1 cellular context compared by ENCODE assay signal in the genomic region with DNA sequence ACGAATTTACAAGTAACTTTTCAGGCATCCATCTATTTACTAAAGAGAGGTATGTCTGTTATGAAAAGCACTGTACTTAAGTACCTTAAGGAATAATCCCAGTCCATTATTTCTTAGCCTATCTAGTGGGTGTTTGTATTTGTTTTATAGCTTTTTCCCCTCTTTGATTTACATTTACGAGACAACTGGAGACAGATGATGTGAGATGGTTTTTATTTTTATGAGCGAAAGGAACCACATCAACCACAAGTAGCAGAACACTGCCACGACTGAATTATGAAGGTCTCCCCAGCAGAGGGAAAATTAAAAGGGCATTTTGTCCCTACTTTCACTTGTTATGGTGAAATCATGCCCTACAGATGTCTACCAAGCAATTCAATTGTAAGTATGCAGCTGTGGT.
A peak's percentile ranks its signal among the peaks of the same experiment; 100 is the strongest.
TF ChIP-seq lines count a peak whose summit lies in the region.

No MANE protein-coding gene starts in this region.

TF ChIP-seq in HEK293, 187 proteins besides CTCF, POLR2A, EP300 and RAD21 (continued from another document and continues in another):
- TF ChIP-seq PRDM10 (tag by site-specific recombination; IDR thresholded peaks at IDR 0.05), result peak; percentile 32; the same call in 1 of the 2 replicates
- peak; percentile 54; the same call in 1 of the 2 replicates for TF ChIP-seq ZNF24 (tag by site-specific recombination; IDR thresholded peaks at IDR 0.05)
- TF ChIP-seq, protein P1, sequence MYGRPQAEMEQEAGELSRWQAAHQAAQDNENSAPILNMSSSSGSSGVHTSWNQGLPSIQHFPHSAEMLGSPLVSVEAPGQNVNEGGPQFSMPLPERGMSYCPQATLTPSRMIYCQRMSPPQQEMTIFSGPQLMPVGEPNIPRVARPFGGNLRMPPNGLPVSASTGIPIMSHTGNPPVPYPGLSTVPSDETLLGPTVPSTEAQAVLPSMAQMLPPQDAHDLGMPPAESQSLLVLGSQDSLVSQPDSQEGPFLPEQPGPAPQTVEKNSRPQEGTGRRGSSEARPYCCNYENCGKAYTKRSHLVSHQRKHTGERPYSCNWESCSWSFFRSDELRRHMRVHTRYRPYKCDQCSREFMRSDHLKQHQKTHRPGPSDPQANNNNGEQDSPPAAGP (tag by site-specific recombination; IDR thresholded peaks at IDR 0.05), result no peak
- peak; percentile 82 for TF ChIP-seq GLI2 (tag by site-specific recombination; IDR thresholded peaks at IDR 0.05; ENCODE audit: borderline replicate concordance, low read depth)
- 0 out of 2 replicates have a peak, but pooled peaks have one; percentile 31 for TF ChIP-seq KLF1 (tag by site-specific recombination; IDR thresholded peaks at IDR 0.05)
- peak; percentile 80 for TF ChIP-seq ZBTB44 (tag by site-specific recombination; IDR thresholded peaks at IDR 0.05)
- no peak for TF ChIP-seq ZNF548 (tag by site-specific recombination; IDR thresholded peaks at IDR 0.05)
- no peak for TF ChIP-seq ZNF416 (tag by site-specific recombination; IDR thresholded peaks at IDR 0.05)
- TF ChIP-seq, protein P2, sequence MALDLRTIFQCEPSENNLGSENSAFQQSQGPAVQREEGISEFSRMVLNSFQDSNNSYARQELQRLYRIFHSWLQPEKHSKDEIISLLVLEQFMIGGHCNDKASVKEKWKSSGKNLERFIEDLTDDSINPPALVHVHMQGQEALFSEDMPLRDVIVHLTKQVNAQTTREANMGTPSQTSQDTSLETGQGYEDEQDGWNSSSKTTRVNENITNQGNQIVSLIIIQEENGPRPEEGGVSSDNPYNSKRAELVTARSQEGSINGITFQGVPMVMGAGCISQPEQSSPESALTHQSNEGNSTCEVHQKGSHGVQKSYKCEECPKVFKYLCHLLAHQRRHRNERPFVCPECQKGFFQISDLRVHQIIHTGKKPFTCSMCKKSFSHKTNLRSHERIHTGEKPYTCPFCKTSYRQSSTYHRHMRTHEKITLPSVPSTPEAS (tag by site-specific recombination; IDR thresholded peaks at IDR 0.05), result no peak; the same call in 1 of the 2 replicates
- peak; percentile 96 for TF ChIP-seq GLIS1 (tag by site-specific recombination; IDR thresholded peaks at IDR 0.05)
- TF ChIP-seq FEZF1 (tag by site-specific recombination; IDR thresholded peaks at IDR 0.05), result peak; percentile 97
- no peak for TF ChIP-seq ZNF704 (tag by site-specific recombination; IDR thresholded peaks at IDR 0.05)
- TF ChIP-seq BCL6B (tag by site-specific recombination; IDR thresholded peaks at IDR 0.05), result peak; percentile 98
- peak; percentile 48; the same call in 1 of the 2 replicates for TF ChIP-seq ATF2 (tag by site-specific recombination; IDR thresholded peaks at IDR 0.05; ENCODE audit: low read depth)
- no peak for TF ChIP-seq ZNF155 (tag by site-specific recombination; IDR thresholded peaks at IDR 0.05)
- 0 out of 2 replicates have a peak, but pooled peaks have one; percentile 41 for TF ChIP-seq ZNF324 (tag by site-specific recombination; IDR thresholded peaks at IDR 0.05)
- peak; percentile 57; the same call in 1 of the 2 replicates for TF ChIP-seq ZNF394 (tag by site-specific recombination; IDR thresholded peaks at IDR 0.05; ENCODE audit: borderline replicate concordance)
- no peak for TF ChIP-seq ZNF792 (tag by site-specific recombination; IDR thresholded peaks at IDR 0.05)
- no peak for TF ChIP-seq ZNF501 (tag by site-specific recombination; IDR thresholded peaks at IDR 0.05)
- TF ChIP-seq ZNF76 (tag by site-specific recombination; IDR thresholded peaks at IDR 0.05; ENCODE audit: borderline replicate concordance, low read depth), result no peak
- peak; percentile 32; the same call in 1 of the 2 replicates for TF ChIP-seq ZNF629 (tag by site-specific recombination; IDR thresholded peaks at IDR 0.05)
- TF ChIP-seq ZNF518A (tag by site-specific recombination; conservative IDR thresholded peaks at IDR 0.05; ENCODE audit: low read depth), result no peak
- TF ChIP-seq ZNF677 (tag by site-specific recombination; IDR thresholded peaks at IDR 0.05), result no peak
- TF ChIP-seq, protein P3, sequence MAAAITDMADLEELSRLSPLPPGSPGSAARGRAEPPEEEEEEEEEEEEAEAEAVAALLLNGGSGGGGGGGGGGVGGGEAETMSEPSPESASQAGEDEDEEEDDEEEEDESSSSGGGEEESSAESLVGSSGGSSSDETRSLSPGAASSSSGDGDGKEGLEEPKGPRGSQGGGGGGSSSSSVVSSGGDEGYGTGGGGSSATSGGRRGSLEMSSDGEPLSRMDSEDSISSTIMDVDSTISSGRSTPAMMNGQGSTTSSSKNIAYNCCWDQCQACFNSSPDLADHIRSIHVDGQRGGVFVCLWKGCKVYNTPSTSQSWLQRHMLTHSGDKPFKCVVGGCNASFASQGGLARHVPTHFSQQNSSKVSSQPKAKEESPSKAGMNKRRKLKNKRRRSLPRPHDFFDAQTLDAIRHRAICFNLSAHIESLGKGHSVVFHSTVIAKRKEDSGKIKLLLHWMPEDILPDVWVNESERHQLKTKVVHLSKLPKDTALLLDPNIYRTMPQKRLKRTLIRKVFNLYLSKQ (tag by site-specific recombination; IDR thresholded peaks at IDR 0.05; ENCODE audit: borderline replicate concordance), result no peak
- no peak for TF ChIP-seq ZNF585B (tag by site-specific recombination; IDR thresholded peaks at IDR 0.05)
- TF ChIP-seq ZNF48 (tag by site-specific recombination; IDR thresholded peaks at IDR 0.05), result no peak
- TF ChIP-seq KLF10 (tag by site-specific recombination; IDR thresholded peaks at IDR 0.05), result peak; percentile 57; the same call in 1 of the 2 replicates
- no peak for TF ChIP-seq ZNF223 (tag by site-specific recombination; IDR thresholded peaks at IDR 0.05)
- TF ChIP-seq ZNF2 (tag by site-specific recombination; IDR thresholded peaks at IDR 0.05), result peak; percentile 86
- no peak for TF ChIP-seq ZBTB10 (tag by site-specific recombination; IDR thresholded peaks at IDR 0.05)
- TF ChIP-seq SCRT1 (tag by site-specific recombination; IDR thresholded peaks at IDR 0.05; ENCODE audit: borderline replicate concordance), result peak; percentile 52; the same call in 1 of the 2 replicates
- peak; percentile 83 for TF ChIP-seq BCL11B (tag by site-specific recombination; IDR thresholded peaks at IDR 0.05; ENCODE audit: low read depth)
- no peak for TF ChIP-seq ZNF600 (tag by site-specific recombination; IDR thresholded peaks at IDR 0.05)
